Comparison of ENCODE assay signal across 26 cellular contexts in genomic region chr10:98611432-98611831, GRCh38.
DNase-seq lines count a peak whose midpoint lies in the region; FAIRE-seq and TF ChIP-seq lines count a peak whose summit lies in the region.
"Had no signal": no experiment of that assay in that cellular context is flagged by ENCODE, and none has a peak within 500 bp of the region (broad histone marks: within the 10 kb centered on the region; RNA-seq: fewer than 3 reads in every experiment).

No MANE protein-coding gene starts in this region.

- H3K4me3 ChIP-seq in mammary epithelial cell (replicated peaks in 1 of 3; ENCODE audit: insufficient read depth in 1 of 3, low read depth in 2 of 3, low read length in 3 of 3) (no peak overlapping the region), fibroblast of mammary gland (ENCODE audit: control insufficient read depth, low read depth, low read length) (no peak overlapping the region), trophoblast cell (ENCODE audit: low read depth, low read length) (no peak overlapping the region), vagina (no peak overlapping the region), H7 (ENCODE audit: insufficient read depth, low read depth, low read length) (no peak overlapping the region)
- H3K4me3 ChIP-seq: esophagus squamous epithelium, lung had no signal

- no peak overlapping the region for H2BK5ac ChIP-seq in trophoblast cell (ENCODE audit: low read depth, low read length, poor library complexity)

- H4K12ac ChIP-seq in trophoblast cell (ENCODE audit: low read depth, low read length) = no peak overlapping the region

- H2BK12ac ChIP-seq in trophoblast cell (ENCODE audit: low read length) = no peak overlapping the region

- H3K79me2 ChIP-seq in mammary epithelial cell (ENCODE audit: insufficient read depth, low read length) (no peaks in the 10 kb centered on the region), trophoblast cell (ENCODE audit: control insufficient read depth, insufficient read depth, low read length, poor library complexity) (no peaks in the 10 kb centered on the region)

- no peak overlapping the region for H3K23ac ChIP-seq in trophoblast cell (ENCODE audit: low read length)

- H3K36me3 ChIP-seq in mammary epithelial cell (ENCODE audit: insufficient read depth, low read length) (no peaks in the 10 kb centered on the region), trophoblast cell (ENCODE audit: control insufficient read depth in 1 of 2, insufficient read depth in 2 of 2, low read length in 2 of 2) (no peaks in the 10 kb centered on the region), vagina (no peaks in the 10 kb centered on the region), H7 (replicated peaks; ENCODE audit: control insufficient read depth, insufficient read depth, low read length) (no peaks in the 10 kb centered on the region)
- H3K36me3 ChIP-seq: BE2C, esophagus squamous epithelium had no signal

- H2AFZ ChIP-seq in mammary epithelial cell (ENCODE audit: low read depth, low read length) (no peak overlapping the region), trophoblast cell (ENCODE audit: insufficient read depth, low read length, poor library complexity) (no peak overlapping the region)

- H3K4me2 ChIP-seq in mammary epithelial cell (ENCODE audit: insufficient read depth, low read depth, low read length) (no peak overlapping the region), trophoblast cell (ENCODE audit: low read length) (peak overlapping the region; percentile 12)

- BruUV-seq in mammary epithelial cell (replicated peaks; lab: Mats Ljungman, UMichigan) = no TSS peak

- no peak overlapping the region for H3K9ac ChIP-seq in mammary epithelial cell (ENCODE audit: insufficient read depth, low read length)
- no peak overlapping the region for H3K9ac ChIP-seq in trophoblast cell (ENCODE audit: low read length)

- H3K27me3 ChIP-seq in mammary epithelial cell (ENCODE audit: insufficient read depth, low read length) (peaks cover 3% of the 10 kb centered on the region), trophoblast cell (ENCODE audit: insufficient read depth, low read length) (no peaks in the 10 kb centered on the region), vagina (no peaks in the 10 kb centered on the region), H7 (ENCODE audit: control insufficient read depth, insufficient read depth, low read length) (no peaks in the 10 kb centered on the region)
- H3K27me3 ChIP-seq: BE2C had no signal

- WGBS in mammary epithelial cell (ENCODE audit: low coverage, missing lambda C conversion rate) = 36% methylated on average over 2 of the region's 2 CpGs
- WGBS in trophoblast cell (ENCODE audit: extremely low coverage, insufficient coverage, insufficient read length) = no CpG with 5 or more reads among the region's 2 CpGs

- TF ChIP-seq POLR2A in vagina (IDR thresholded peaks at IDR 0.05) = no peak
- TF ChIP-seq POLR2A in GM12891 (IDR thresholded peaks at IDR 0.05; ENCODE audit: low read depth, low read length) = no peak

- intact Hi-C loops in mammary epithelial cell (cut with micrococcal nuclease) (no loop called here), vagina (cut with DNase I) (no loop called here)

- peak; percentile 20 to 70 for DNase-seq in T47D (ENCODE audit: low read depth in 1 of 2, low spot score in 1 of 2)
- no peak for DNase-seq in mammary epithelial cell
- peak; percentile 53 for DNase-seq in fibroblast of mammary gland (ENCODE audit: low read depth)
- DNase-seq in trophoblast cell = peak in 1 of 2 donors; percentile 38
- DNase-seq in vagina (ENCODE audit: extremely low spot score in 2 of 2) = no peak
- DNase-seq in GM12891 (ENCODE audit: insufficient read length, low spot score) = no peak
- DNase-seq in H7 = no peak
- DNase-seq in GM10248 (ENCODE audit: extremely low spot score) = no peak
- DNase-seq: activated CD4-positive, alpha-beta T cell treated with anti-CD3 and anti-CD28 coated beads, Interleukin-2, amount 10 ng/mL, durations not matched to agents 7 days and 5 days; activated CD8-positive, alpha-beta memory T cell treated with anti-CD3 and anti-CD28 coated beads, Interleukin-2, amount 10 ng/mL, durations not matched to agents 7 days and 5 days; activated naive CD4-positive, alpha-beta T cell treated with Interleukin-2 at 50 U/mL for 16 hours; activated T-cell treated with anti-CD3 and anti-CD28 coated beads, Interleukin-2, amount 50 U/mL, for 72 hours; amniotic stem cell; BE2C; cortex of kidney; esophagus squamous epithelium; Karpas-422; NCI-H1092 treated with DMSO at 0.1 percent for 48 hours; NCI-H2029 treated with DMSO at 0.1 percent for 48 hours; NCI-H226; NCI-H82; stimulated activated naive CD8-positive, alpha-beta T cell treated with anti-CD3 and anti-CD28 coated beads, Interleukin-15, Interleukin-2, amounts not matched to agents 100 U/mL and 50 U/mL, for 24 hours; T-helper 9 cell had no signal

- TF ChIP-seq CTCF in mammary epithelial cell (conservative IDR thresholded peaks at IDR 0.05 in 1 of 2, IDR thresholded peaks at IDR 0.05 in 1 of 2; ENCODE audit: extremely low read depth in 1 of 2, insufficient read depth in 1 of 2, low read depth in 1 of 2, low read length in 2 of 2) = no peak
- no peak for TF ChIP-seq CTCF in fibroblast of mammary gland (conservative IDR thresholded peaks at IDR 0.05; ENCODE audit: control insufficient read depth, insufficient read depth, low read depth, low read length)
- TF ChIP-seq CTCF in vagina (IDR thresholded peaks at IDR 0.05) = no peak
- no peak for TF ChIP-seq CTCF in GM10248 (IDR thresholded peaks at IDR 0.05; ENCODE audit: control extremely low read depth, extremely low read depth, low read depth, missing control alignments)

- no peak overlapping the region for H4K91ac ChIP-seq in trophoblast cell (ENCODE audit: low read depth, low read length)

- H3K9me3 ChIP-seq in mammary epithelial cell (replicated peaks; ENCODE audit: insufficient read depth, low read length) (no peaks in the 10 kb centered on the region), trophoblast cell (ENCODE audit: insufficient read depth, low read depth, low read length) (no peaks in the 10 kb centered on the region), vagina (no peaks in the 10 kb centered on the region)
- H3K9me3 ChIP-seq: BE2C, esophagus squamous epithelium had no signal

- no peak overlapping the region for H2AK5ac ChIP-seq in trophoblast cell (ENCODE audit: low read length)

- H2BK120ac ChIP-seq in trophoblast cell (ENCODE audit: insufficient read depth, low read length, poor library complexity) = no peak overlapping the region

- H3K4me1 ChIP-seq in mammary epithelial cell (ENCODE audit: insufficient read depth, low read length) (no peaks in the 10 kb centered on the region), trophoblast cell (ENCODE audit: control insufficient read depth in 1 of 2, insufficient read depth in 2 of 2, low read length in 2 of 2) (peaks cover 2 to 9% of the 10 kb centered on the region in 2 experiments), vagina (peaks cover 20% of the 10 kb centered on the region)
- H3K4me1 ChIP-seq: BE2C, esophagus squamous epithelium had no signal

- no peak for FAIRE-seq in GM12891 (lab: Jason Lieb, UNC)
- FAIRE-seq: H1, kidney had no signal

- POLR2A ChIA-PET in GM10248 (lab: Yijun Ruan, JAX) = no interaction called here

- no peak overlapping the region for H4K8ac ChIP-seq in trophoblast cell (ENCODE audit: low read depth, low read length)

- no peak overlapping the region for H3K27ac ChIP-seq in mammary epithelial cell (ENCODE audit: insufficient read depth, low read depth, low read length)
- no peak overlapping the region for H3K27ac ChIP-seq in trophoblast cell (ENCODE audit: low read depth, low read length)
- H3K27ac ChIP-seq in vagina = peak overlapping the region; percentile 62
- H3K27ac ChIP-seq: esophagus squamous epithelium had no signal

- H3K14ac ChIP-seq in trophoblast cell (ENCODE audit: low read length) = no peak overlapping the region

- in situ Hi-C loops in T47D (cut with HindIII; ENCODE audit: low pct_unique_long_range_greater_than_20kb, low sequenced_read_pairs) = no loop called here
- in situ Hi-C loops in mammary epithelial cell (cut with MboI; ENCODE audit: low sequenced_read_pairs in 2 of 2) = no loop called here

- no peak overlapping the region for H3K4ac ChIP-seq in trophoblast cell (ENCODE audit: low read depth, low read length)

- dilution Hi-C loops in mammary epithelial cell (cut with HindIII; ENCODE audit: low sequenced_read_pairs) = no loop called here

- H3K79me1 ChIP-seq in trophoblast cell (ENCODE audit: low read length) = no peaks in the 10 kb centered on the region

- CTCF ChIA-PET in mammary epithelial cell (lab: Charles Lee; ENCODE audit: low non-redundant PET) = no interaction called here
- CTCF ChIA-PET in GM10248 (lab: Yijun Ruan, JAX) = interaction anchor here (1.7 kb wide), 1 partner anchor 13 kb away, joined by 3 read pairs; no protein-coding TSS in a partner anchor

- H4K20me1 ChIP-seq in mammary epithelial cell (ENCODE audit: insufficient read depth, low read length) = no peaks in the 10 kb centered on the region

- no peak overlapping the region for H3K18ac ChIP-seq in trophoblast cell (ENCODE audit: low read length)

TF ChIP-seq in GM12891, 5 proteins besides CTCF, POLR2A, EP300 and RAD21:
- TF ChIP-seq POLR2AphosphoS5 (IDR thresholded peaks at IDR 0.05; ENCODE audit: low read depth, low read length) = no peak
- TF ChIP-seq SPI1 (IDR thresholded peaks at IDR 0.05; ENCODE audit: low read depth, low read length) = no peak
- no peak for TF ChIP-seq POU2F2 (IDR thresholded peaks at IDR 0.05; ENCODE audit: low read depth, low read length)
- no peak for TF ChIP-seq PAX5 (IDR thresholded peaks at IDR 0.05; ENCODE audit: insufficient read depth, low read length, severe bottlenecking)
- TF ChIP-seq TAF1 (IDR thresholded peaks at IDR 0.05; ENCODE audit: low read depth, low read length) = no peak

Comparison
In these comparisons a context has a peak if more than half of its experiments do, and no peak if none do; other contexts are left out.
1. DNase-seq: peak in T47D (2 of 2) and fibroblast of mammary gland (single experiment); none in mammary epithelial cell (single experiment), vagina (0 of 2), GM12891 (single experiment), H7 (single experiment) and GM10248 (single experiment).